In the genomic region with DNA sequence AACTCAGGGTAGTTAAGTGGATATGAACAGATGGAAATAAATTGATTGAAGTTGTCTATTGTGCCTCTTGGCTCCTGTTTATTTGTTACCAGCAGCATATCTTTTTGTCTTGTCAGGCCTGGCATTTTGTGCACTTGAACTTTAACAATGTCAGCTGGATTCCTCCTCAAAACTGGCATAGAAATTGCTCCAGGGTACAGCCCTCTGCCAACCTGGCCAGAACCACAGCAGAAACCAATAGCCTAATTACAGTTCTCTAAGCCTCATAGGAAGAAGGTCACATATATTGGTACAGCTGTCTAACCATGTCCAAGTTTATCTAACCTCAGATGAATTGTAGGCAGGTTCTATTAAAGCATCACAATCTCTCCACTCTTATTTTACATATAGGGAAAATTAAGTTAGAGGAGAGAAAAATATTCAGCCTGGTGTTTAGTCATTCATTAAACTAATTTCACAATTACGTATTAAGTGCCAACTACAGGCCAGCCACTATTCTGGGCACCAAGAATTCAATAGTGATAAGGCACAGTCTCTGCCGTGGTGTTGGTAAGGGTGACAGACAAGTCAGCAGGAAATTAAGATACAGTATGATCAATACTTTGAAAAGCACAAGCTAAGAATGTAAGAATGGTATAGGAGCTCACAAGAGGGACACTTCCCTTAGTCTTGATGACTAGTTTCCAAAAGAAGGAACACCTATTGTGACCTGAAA, we compare ENCODE assay signal across 17 cellular contexts.
"Had no signal": no experiment of that assay in that cellular context is flagged by ENCODE, and none has a peak within 500 bp of the region (broad histone marks: within the 10 kb centered on the region; RNA-seq: fewer than 3 reads in every experiment).

No MANE protein-coding gene starts in this region.

- H3K27ac ChIP-seq: esophagus muscularis mucosa, foreskin keratinocyte, heart right ventricle, parathyroid adenoma, vagina had no signal

- DNase-seq: activated B cell treated with CpG ODN at 0.5 μM for 24 hours; activated CD4-positive, alpha-beta T cell treated with anti-CD3 and anti-CD28 coated beads for 36 hours; activated CD8-positive, alpha-beta memory T cell treated with anti-CD3 and anti-CD28 coated beads, Interleukin-2, amount 10 ng/mL, durations not matched to agents 7 days and 5 days; activated CD8-positive, alpha-beta T cell treated with anti-CD3 and anti-CD28 coated beads, Interleukin-2, amount 10 ng/mL, durations not matched to agents 7 days and 5 days; activated naive CD4-positive, alpha-beta T cell; activated T-cell treated with anti-CD3 and anti-CD28 coated beads, Interleukin-2, amount 50 U/mL, for 48 hours; foreskin keratinocyte; heart right ventricle; naive thymus-derived CD4-positive, alpha-beta T cell; nucleus accumbens; right cardiac atrium; stimulated activated CD4-positive, alpha-beta T cell treated with anti-CD3 and anti-CD28 coated beads, Interleukin-4, amount 100 ng/mL, for 1 hour; stimulated activated naive CD8-positive, alpha-beta T cell treated with anti-CD3 and anti-CD28 coated beads, Interleukin-15, Interleukin-2, amounts not matched to agents 100 U/mL and 50 U/mL, for 24 hours had no signal

- H3K9ac ChIP-seq: parathyroid adenoma had no signal

- H2AFZ ChIP-seq: parathyroid adenoma had no signal

- H3K4me1 ChIP-seq: esophagus muscularis mucosa, foreskin keratinocyte, heart right ventricle, parathyroid adenoma, vagina had no signal

- H3K4me3 ChIP-seq: esophagus muscularis mucosa, heart right ventricle, lung, vagina had no signal

- H3K79me2 ChIP-seq: parathyroid adenoma had no signal

- H3K27me3 ChIP-seq: esophagus muscularis mucosa, foreskin keratinocyte, heart right ventricle, vagina had no signal

- H3K36me3 ChIP-seq: esophagus muscularis mucosa, heart right ventricle, vagina had no signal

- H3K9me3 ChIP-seq: esophagus muscularis mucosa, vagina had no signal
